In the genomic region with DNA sequence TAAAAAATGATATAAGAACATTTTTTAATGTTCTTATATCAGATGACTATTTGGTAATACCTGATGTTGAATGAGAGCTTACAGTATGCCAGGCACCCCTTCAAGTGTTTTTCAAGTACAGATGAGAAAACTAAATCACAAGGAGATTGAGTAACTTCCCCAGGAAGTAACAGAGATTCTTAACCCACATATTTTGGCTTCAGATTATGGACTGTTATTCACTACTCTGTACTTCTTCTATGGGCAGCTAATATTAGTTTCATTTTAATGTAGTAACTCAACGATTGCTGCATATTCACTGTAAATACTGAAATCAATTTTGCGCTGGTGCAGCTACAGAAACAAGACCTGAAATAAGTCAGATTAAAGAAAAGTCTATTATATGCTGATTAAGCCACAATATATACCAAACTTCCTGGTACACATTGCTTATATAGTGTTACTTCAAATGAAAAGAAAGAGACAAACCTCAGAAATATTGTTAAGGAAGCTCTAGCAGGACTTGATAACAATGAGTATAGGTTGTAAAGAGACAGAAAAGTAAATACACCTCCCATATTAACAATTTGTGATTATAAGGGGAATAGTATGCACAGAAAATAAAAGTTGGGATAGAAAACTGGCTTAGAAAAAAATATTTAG, we compare ENCODE assay signal across 10 cellular contexts. TPM values are rescaled to one million over a fixed set of nuclear protein-coding genes. Genes with fewer than 3 reads are reported as not detected.
DNase-seq lines count a peak whose midpoint lies in the region; TF ChIP-seq lines count a peak whose summit lies in the region.
"Had no signal": no experiment of that assay in that cellular context is flagged by ENCODE, and none has a peak within 500 bp of the region (broad histone marks: within the 10 kb centered on the region; RNA-seq: fewer than 3 reads in every experiment).

No MANE protein-coding gene starts in this region.

- TF ChIP-seq EP300 in SK-N-SH (IDR thresholded peaks at IDR 0.05; ENCODE audit: borderline replicate concordance in 1 of 2, low read depth in 1 of 2, low read length in 1 of 2) = no peak

- peaks cover 9% of the 10 kb centered on the region for H3F3A ChIP-seq in SK-N-SH (replicated peaks; ENCODE audit: insufficient read depth)

- H3K27me3 ChIP-seq in SK-N-SH (ENCODE audit: insufficient read depth) (no peaks in the 10 kb centered on the region), skeletal muscle satellite cell (ENCODE audit: control insufficient read depth, insufficient read depth, low read length) (no peaks in the 10 kb centered on the region)

- CTCF ChIA-PET in activated CD4-positive, alpha-beta T cell treated with anti-CD3 and anti-CD28 coated beads, Interleukin-2, amount 10 ng/mL, durations not matched to agents 7 days and 5 days (lab: Charles Lee) = no interaction called here
- CTCF ChIA-PET in SK-N-SH (lab: Yijun Ruan, JAX) = interaction anchor here (1.2 kb wide), 1 partner anchor 14 kb away, joined by 3 read pairs; no protein-coding TSS in a partner anchor
- CTCF ChIA-PET in HEK293T (lab: Yijun Ruan, JAX) = no interaction called here

- H3K27me3 Mint-ChIP-seq in activated CD4-positive, alpha-beta T cell treated with anti-CD3 and anti-CD28 coated beads, Interleukin-2, amount 10 ng/mL, durations not matched to agents 7 days and 5 days = no peaks in the 10 kb centered on the region

- no peaks in the 10 kb centered on the region for H4K20me1 ChIP-seq in SK-N-SH (ENCODE audit: insufficient read depth)

- H3K9me3 Mint-ChIP-seq in activated CD4-positive, alpha-beta T cell treated with anti-CD3 and anti-CD28 coated beads, Interleukin-2, amount 10 ng/mL, durations not matched to agents 7 days and 5 days = peaks cover 20% of the 10 kb centered on the region

- peaks cover 100% of the 10 kb centered on the region for H3K79me2 ChIP-seq in SK-N-SH (ENCODE audit: insufficient read depth)

- peaks cover 4 to 43% of the 10 kb centered on the region in 2 experiments for H3K4me1 ChIP-seq in SK-N-SH (ENCODE audit: control insufficient read depth in 1 of 2, insufficient read depth in 2 of 2, low read depth in 1 of 2, low read length in 1 of 2)
- peaks cover 58% of the 10 kb centered on the region for H3K4me1 ChIP-seq in skeletal muscle satellite cell (ENCODE audit: control insufficient read depth, insufficient read depth, low read length)

- 70% methylated on average over 2 of the region's 2 CpGs for WGBS in SK-N-SH (ENCODE audit: low lambda C conversion rate)

- no peaks in the 10 kb centered on the region for H3K9me2 ChIP-seq in SK-N-SH

- peak overlapping the region; percentile 37 for H3K27ac Mint-ChIP-seq in activated CD4-positive, alpha-beta T cell treated with anti-CD3 and anti-CD28 coated beads, Interleukin-2, amount 10 ng/mL, durations not matched to agents 7 days and 5 days
- H3K27ac Mint-ChIP-seq: activated T-cell treated with anti-CD3 and anti-CD28 coated beads, Interleukin-2, amount 50 U/mL, for 72 hours had no signal

- peak overlapping the region in 1 of 2 experiments; percentile 25; a peak in 1 of 4 replicates for H3K4me3 ChIP-seq in SK-N-SH (ENCODE audit: low read depth in 2 of 2, low read length in 1 of 2)
- H3K4me3 ChIP-seq in fibroblast of villous mesenchyme (ENCODE audit: low read depth, low read length) = no peak overlapping the region
- H3K4me3 ChIP-seq in skeletal muscle satellite cell (ENCODE audit: low read length) = peak overlapping the region; percentile 7

- H3K4me3 Mint-ChIP-seq in activated CD4-positive, alpha-beta T cell treated with anti-CD3 and anti-CD28 coated beads, Interleukin-2, amount 10 ng/mL, durations not matched to agents 7 days and 5 days = no peak overlapping the region

- no peak for TF ChIP-seq RAD21 in SK-N-SH (IDR thresholded peaks at IDR 0.05; ENCODE audit: low read length)

- H3K4me2 ChIP-seq in SK-N-SH = peak overlapping the region; percentile 65
- H3K4me2 ChIP-seq in skeletal muscle satellite cell (ENCODE audit: low read length) = peak overlapping the region; percentile 74

- H2AFZ ChIP-seq in SK-N-SH (ENCODE audit: low read depth) = no peak overlapping the region

- peak overlapping the region in 1 of 2 experiments; percentile 48; a peak in 3 of 4 replicates for H3K27ac ChIP-seq in SK-N-SH (ENCODE audit: low read depth in 2 of 2, low read length in 1 of 2)

- DNase-seq in activated CD4-positive, alpha-beta T cell treated with anti-CD3 and anti-CD28 coated beads, Interleukin-2, amount 10 ng/mL, durations not matched to agents 7 days and 5 days = no peak
- no peak for DNase-seq in activated CD4-positive, alpha-beta T cell treated with anti-CD3 and anti-CD28 coated beads, Interleukin-2, amount 50 U/mL, for 1 hour
- no peak for DNase-seq in SK-N-SH
- peak; percentile 34 for DNase-seq in fibroblast of villous mesenchyme (ENCODE audit: low read depth)
- DNase-seq in HEK293T (ENCODE audit: extremely low spot score) = no peak
- no peak for DNase-seq in mucosa of gallbladder (ENCODE audit: low spot score)
- no peak for DNase-seq in DMS153 (lab: John Stamatoyannopoulos, UW)
- DNase-seq: activated T-cell treated with anti-CD3 and anti-CD28 coated beads, Interleukin-2, amount 50 U/mL, for 72 hours; NCI-H524 had no signal

- H3K36me3 Mint-ChIP-seq in activated CD4-positive, alpha-beta T cell treated with anti-CD3 and anti-CD28 coated beads, Interleukin-2, amount 10 ng/mL, durations not matched to agents 7 days and 5 days (ENCODE audit: low read depth) = peaks cover 29% of the 10 kb centered on the region

- H3K9me3 ChIP-seq in SK-N-SH (no peaks in the 10 kb centered on the region), skeletal muscle satellite cell (replicated peaks; ENCODE audit: low read length) (no peaks in the 10 kb centered on the region)

- peaks cover 22% of the 10 kb centered on the region for H3K4me1 Mint-ChIP-seq in activated CD4-positive, alpha-beta T cell treated with anti-CD3 and anti-CD28 coated beads, Interleukin-2, amount 10 ng/mL, durations not matched to agents 7 days and 5 days

- POLR2A ChIA-PET in activated CD4-positive, alpha-beta T cell treated with anti-CD3 and anti-CD28 coated beads, Interleukin-2, amount 10 ng/mL, durations not matched to agents 7 days and 5 days (lab: Charles Lee) = no interaction called here
- POLR2A ChIA-PET in SK-N-SH (lab: Yijun Ruan, JAX) (no interaction called here), HEK293T (lab: Yijun Ruan, JAX) (no interaction called here)

- peaks cover 2 to 32% of the 10 kb centered on the region in 2 experiments for H3K36me3 ChIP-seq in SK-N-SH (replicated peaks in 1 of 2; ENCODE audit: control insufficient read depth in 1 of 2, insufficient read depth in 2 of 2, low read length in 1 of 2)
- H3K36me3 ChIP-seq in skeletal muscle satellite cell (ENCODE audit: insufficient read depth, low read length) = no peaks in the 10 kb centered on the region

- no peak for TF ChIP-seq CTCF in SK-N-SH (IDR thresholded peaks at IDR 0.05)
- no peak for TF ChIP-seq CTCF in fibroblast of villous mesenchyme (IDR thresholded peaks at IDR 0.05; ENCODE audit: insufficient read depth, low read depth, low read length)

- H3K9ac ChIP-seq in SK-N-SH (peak overlapping the region; percentile 7; the same call in 1 of the 2 replicates), skeletal muscle satellite cell (ENCODE audit: low read depth, low read length) (peak overlapping the region; percentile 40)

TF ChIP-seq in SK-N-SH, 30 proteins besides CTCF, POLR2A, EP300 and RAD21:
- no peak for TF ChIP-seq IRF3 (IDR thresholded peaks at IDR 0.05; ENCODE audit: low read depth, low read length)
- no peak for TF ChIP-seq SMC3 (IDR thresholded peaks at IDR 0.05; ENCODE audit: low read depth, low read length)
- TF ChIP-seq GABPA (IDR thresholded peaks at IDR 0.05; ENCODE audit: low read depth) = no peak
- no peak for TF ChIP-seq EZH2phosphoT487 (IDR thresholded peaks at IDR 0.05; ENCODE audit: borderline replicate concordance, low read depth)

TF ChIP-seq in HEK293T, 16 proteins besides CTCF, POLR2A, EP300 and RAD21:
- TF ChIP-seq HDGF (IDR thresholded peaks at IDR 0.05; ENCODE audit: borderline replicate concordance) (no peak), TARDBP (IDR thresholded peaks at IDR 0.05) (no peak), FOXK2 (IDR thresholded peaks at IDR 0.05) (no peak), SUZ12 (IDR thresholded peaks at IDR 0.05) (no peak), L3MBTL2 (conservative IDR thresholded peaks at IDR 0.05) (no peak), FOXA1 (IDR thresholded peaks at IDR 0.05) (no peak), ELF4 (IDR thresholded peaks at IDR 0.05) (no peak), ARNT (IDR thresholded peaks at IDR 0.05) (no peak), BHLHE40 (IDR thresholded peaks at IDR 0.05; ENCODE audit: borderline replicate concordance) (no peak), CTBP1 (IDR thresholded peaks at IDR 0.05; ENCODE audit: borderline replicate concordance) (no peak), ZNF384 (IDR thresholded peaks at IDR 0.05) (no peak), SP1 (IDR thresholded peaks at IDR 0.05) (no peak), LEF1 (IDR thresholded peaks at IDR 0.05; ENCODE audit: borderline replicate concordance) (no peak), FOXM1 (IDR thresholded peaks at IDR 0.05; ENCODE audit: borderline replicate concordance) (no peak)

RNA-seq across cellular contexts. Expression of gene DPYD, which starts 19.7 kb away (rescaled TPM):
- 10 to 100 TPM; 62.9 to 63.5 TPM for total RNA-seq in activated CD4-positive, alpha-beta T cell treated with anti-CD3 and anti-CD28 coated beads, Interleukin-2, amount 10 ng/mL, durations not matched to agents 7 days and 5 days
- polyA plus RNA-seq in SK-N-SH (2012; rRNA removed) = 23.0 and 24.5 TPM in 2 replicates
- 29.4 and 31.2 TPM in 2 replicates for polyA plus RNA-seq in SK-N-SH (2012; cell fraction: cytosol; rRNA removed)
- polyA plus RNA-seq in SK-N-SH (2012; cell fraction: nucleus; rRNA removed) = 13.7 and 26.9 TPM in 2 replicates
- total RNA-seq in fibroblast of villous mesenchyme = 22.5 and 48.4 TPM in 2 replicates
- total RNA-seq in skeletal muscle satellite cell (2012; rRNA removed) = 41.7 and 78.8 TPM in 2 replicates
- total RNA-seq in mucosa of gallbladder = 124 TPM
